In genomic region chr4:141058739-141059507, GRCh38 we compare ENCODE assay signal across 1 cellular context.
TF ChIP-seq lines count a peak whose summit lies in the region.

No MANE protein-coding gene starts in this region.

TF ChIP-seq in SK-N-SH, 30 proteins besides CTCF, POLR2A, EP300 and RAD21 (continued from another document):
- TF ChIP-seq REST (IDR thresholded peaks at IDR 0.05; ENCODE audit: low read depth, low read length), result no peak
- TF ChIP-seq FOSL2 (IDR thresholded peaks at IDR 0.05; ENCODE audit: borderline replicate concordance, low read depth), result peak; percentile 31; the same call in 1 of the 2 replicates
- TF ChIP-seq CHD2 (IDR thresholded peaks at IDR 0.05; ENCODE audit: low read length, partially characterized antibody), result no peak
- TF ChIP-seq YY1 (IDR thresholded peaks at IDR 0.05; ENCODE audit: low read depth), result no peak
- no peak for TF ChIP-seq IRF3 (IDR thresholded peaks at IDR 0.05; ENCODE audit: low read depth, low read length)
- no peak for TF ChIP-seq FOXM1 (IDR thresholded peaks at IDR 0.05; ENCODE audit: low read depth)
- no peak for TF ChIP-seq NFIC (IDR thresholded peaks at IDR 0.05; ENCODE audit: borderline replicate concordance)
- no peak for TF ChIP-seq GABPA (IDR thresholded peaks at IDR 0.05; ENCODE audit: low read depth)
